Comparison of ENCODE assay signal across 17 cellular contexts in genomic region chr12:96225994-96226399, GRCh38. TPM values are rescaled to one million over a fixed set of nuclear protein-coding genes. Genes with fewer than 3 reads are reported as not detected.
A peak's percentile ranks its signal among the peaks of the same experiment; 100 is the strongest.
DNase-seq lines count a peak whose midpoint lies in the region; ATAC-seq, FAIRE-seq and TF ChIP-seq lines count a peak whose summit lies in the region.
"Had no signal": no experiment of that assay in that cellular context is flagged by ENCODE, and none has a peak within 500 bp of the region (broad histone marks: within the 10 kb centered on the region; RNA-seq: fewer than 3 reads in every experiment).

No MANE protein-coding gene starts in this region.

- H3K9me3 ChIP-seq in heart left ventricle, result no peaks in the 10 kb centered on the region
- H3K9me3 ChIP-seq in heart right ventricle, result no peaks in the 10 kb centered on the region
- no peaks in the 10 kb centered on the region for H3K9me3 ChIP-seq in osteoblast (ENCODE audit: low read depth, low read length)
- H3K9me3 ChIP-seq in vagina, result no peaks in the 10 kb centered on the region
- H3K9me3 ChIP-seq in kidney (ENCODE audit: control insufficient read depth in 1 of 2, low read length in 2 of 2), result no peaks in the 10 kb centered on the region
- H3K9me3 ChIP-seq: BLaER1 treated with 17β-estradiol and CSF1 and Interleukin-3, amounts not matched to agents 10 nM and 100 nM; MG63 had no signal

- WGBS in heart left ventricle, 4 donors, result 58 to 74% (median 65%) methylated on average over 1 of the region's 1 CpG
- WGBS in heart right ventricle, 2 donors, result 67 to 73% methylated on average over 1 of the region's 1 CpG

- no peak for TF ChIP-seq POLR2A in heart left ventricle (IDR thresholded peaks at IDR 0.05)
- no peak for TF ChIP-seq POLR2A in vagina (IDR thresholded peaks at IDR 0.05)

- no peak for DNase-seq in heart left ventricle
- DNase-seq in heart right ventricle, result no peak
- peak; percentile 40 for DNase-seq in fibroblast of pulmonary artery (ENCODE audit: low read depth)
- no peak for DNase-seq in osteoblast (ENCODE audit: insufficient read length, low spot score, missing footprints)
- no peak for DNase-seq in vagina (ENCODE audit: extremely low spot score in 2 of 2)
- no peak for DNase-seq in RCC 7860 (ENCODE audit: low spot score)
- DNase-seq in kidney, result no peak
- DNase-seq: activated CD4-positive, alpha-beta T cell treated with anti-CD3 and anti-CD28 coated beads for 36 hours; activated gamma-delta T cell; foreskin fibroblast; MG63; NCI-H526 treated with DMSO at 0.1 percent for 48 hours; SHP77; substantia nigra had no signal

- intact Hi-C loops in heart left ventricle (cut with DNase I) (no loop called here), heart right ventricle (cut with DNase I) (loop anchor here in 2 of 10 donors (5.0 to 10.0 kb wide), 2 partner anchors 271 to 289 kb away; no protein-coding TSS in a partner anchor), vagina (cut with DNase I) (no loop called here), kidney (cut with DNase I) (no loop called here)

- H3K27ac ChIP-seq in heart left ventricle (peak overlapping the region in 9 of 12 donors; percentile 0 to 63 (median 42)), heart right ventricle (peak overlapping the region in 5 of 10 donors; percentile 13 to 67 (median 54)), osteoblast (ENCODE audit: low read depth, low read length) (peak overlapping the region; percentile 8), vagina (peak overlapping the region; percentile 4), kidney (ENCODE audit: low read depth in 2 of 2, low read length in 2 of 2) (no peak overlapping the region)
- H3K27ac ChIP-seq: BLaER1 treated with 17β-estradiol and CSF1 and Interleukin-3, amounts not matched to agents 10 nM and 100 nM had no signal

- ATAC-seq in heart left ventricle (peak in 1 of 4 donors; percentile 4), heart right ventricle (no peak), HG03342 (IDR thresholded peaks at IDR 0.05; ENCODE audit: unreplicated experiment) (no peak)
- ATAC-seq: activated CD4-positive, alpha-beta T cell treated with anti-CD3 and anti-CD28 coated beads for 36 hours had no signal

- H3K79me2 ChIP-seq in osteoblast (ENCODE audit: insufficient read depth, low read length), result peaks cover 93% of the 10 kb centered on the region

- no peak overlapping the region for H3K9ac ChIP-seq in kidney (ENCODE audit: low read length in 2 of 2)
- H3K9ac ChIP-seq: BLaER1 treated with 17β-estradiol and CSF1 and Interleukin-3, amounts not matched to agents 10 nM and 100 nM had no signal

- H3K4me1 ChIP-seq in heart left ventricle (peaks cover 0 to 58% (median 37%) of the 10 kb centered on the region in 12 donors), heart right ventricle (peaks cover 0 to 84% (median 45%) of the 10 kb centered on the region in 9 donors), osteoblast (ENCODE audit: insufficient read depth, low read length) (peaks cover 6% of the 10 kb centered on the region), vagina (peaks cover 40% of the 10 kb centered on the region), kidney (ENCODE audit: control insufficient read depth in 1 of 2, insufficient read depth in 1 of 2, low read depth in 1 of 2, low read length in 2 of 2) (peaks cover 0 to 4% of the 10 kb centered on the region in 2 donors)

- H2AFZ ChIP-seq in osteoblast (ENCODE audit: low read length), result no peak overlapping the region

- no peak overlapping the region for H3K4me2 ChIP-seq in osteoblast (ENCODE audit: insufficient read depth, low read length)
- H3K4me2 ChIP-seq: BLaER1 treated with 17β-estradiol and CSF1 and Interleukin-3, amounts not matched to agents 10 nM and 100 nM had no signal

- peaks cover 0 to 54% (median 17%) of the 10 kb centered on the region in 9 donors for H3K36me3 ChIP-seq in heart left ventricle
- H3K36me3 ChIP-seq in heart right ventricle, result peaks cover 0 to 84% (median 0%) of the 10 kb centered on the region in 9 donors
- peaks cover 32% of the 10 kb centered on the region for H3K36me3 ChIP-seq in osteoblast (ENCODE audit: insufficient read depth, low read length)
- peaks cover 0 to 19% of the 10 kb centered on the region in 2 donors for H3K36me3 ChIP-seq in vagina
- peaks cover 0 to 8% of the 10 kb centered on the region in 2 donors for H3K36me3 ChIP-seq in kidney (ENCODE audit: control insufficient read depth in 1 of 2, insufficient read depth in 2 of 2, low read length in 2 of 2)

- H4K20me1 ChIP-seq in osteoblast (ENCODE audit: insufficient read depth, low read length), result no peaks in the 10 kb centered on the region

- H3K4me3 ChIP-seq in heart left ventricle, result no peak overlapping the region
- no peak overlapping the region for H3K4me3 ChIP-seq in heart right ventricle
- no peak overlapping the region for H3K4me3 ChIP-seq in fibroblast of pulmonary artery (replicated peaks; ENCODE audit: low read depth, low read length)
- no peak overlapping the region for H3K4me3 ChIP-seq in osteoblast (ENCODE audit: insufficient read depth, low read length)
- no peak overlapping the region for H3K4me3 ChIP-seq in vagina
- H3K4me3 ChIP-seq in kidney (ENCODE audit: low read length in 2 of 2), result no peak overlapping the region
- H3K4me3 ChIP-seq: BLaER1 treated with 17β-estradiol and CSF1 and Interleukin-3, amounts not matched to agents 10 nM and 100 nM; MG63 had no signal

- no peak for TF ChIP-seq CTCF in heart left ventricle (IDR thresholded peaks at IDR 0.05)
- no peak for TF ChIP-seq CTCF in heart right ventricle (IDR thresholded peaks at IDR 0.05)
- TF ChIP-seq CTCF in fibroblast of pulmonary artery (IDR thresholded peaks at IDR 0.05; ENCODE audit: low read length, missing control alignments), result no peak
- TF ChIP-seq CTCF in osteoblast (IDR thresholded peaks at IDR 0.05; ENCODE audit: extremely low read depth, low read depth, low read length), result no peak
- no peak for TF ChIP-seq CTCF in vagina (IDR thresholded peaks at IDR 0.05)
- no peak for TF ChIP-seq CTCF in kidney (IDR thresholded peaks at IDR 0.05; ENCODE audit: borderline replicate concordance, extremely low read depth, insufficient read depth)

- H3K27me3 ChIP-seq in heart left ventricle, result no peaks in the 10 kb centered on the region
- H3K27me3 ChIP-seq in heart right ventricle, result no peaks in the 10 kb centered on the region
- H3K27me3 ChIP-seq in osteoblast (ENCODE audit: insufficient read depth, low read length), result no peaks in the 10 kb centered on the region
- H3K27me3 ChIP-seq in vagina, result no peaks in the 10 kb centered on the region
- H3K27me3 ChIP-seq: BLaER1 treated with 17β-estradiol and CSF1 and Interleukin-3, amounts not matched to agents 10 nM and 100 nM; MG63 had no signal

- FAIRE-seq in RCC 7860 (lab: Jason Lieb, UNC) (no peak), kidney (lab: Jason Lieb, UNC) (no peak)
- FAIRE-seq: GM18507 had no signal

RNA-seq across cellular contexts. Expression of gene ELK3, which starts 31.8 kb away (rescaled TPM):
- total RNA-seq in heart left ventricle, result 10 to 100 TPM; 14.3 to 42.3 (median 18.6) TPM
- 10 to 100 TPM in 1 of 2 donors, 1 to 10 TPM in 1; 5.7 to 20.7 TPM for polyA plus RNA-seq in heart left ventricle
- total RNA-seq in heart right ventricle, result 10 to 100 TPM; 11.7 to 33.0 (median 22.3) TPM
- polyA plus RNA-seq in heart right ventricle, result 10 to 100 TPM in 1 of 2 donors, 1 to 10 TPM in 1; 6.6 to 14.8 TPM
- total RNA-seq in osteoblast, result 27.5 and 30.1 TPM in 2 replicates
- 39.5 TPM for total RNA-seq in vagina
- total RNA-seq in kidney, result 59.5 TPM
- polyA plus RNA-seq in kidney (ENCODE audit: insufficient read depth, low read depth, low replicate concordance), result 10.5 TPM

Comparison
In these comparisons a context has a peak if more than half of its experiments do, and no peak if none do; other contexts are left out.
1. H3K27ac ChIP-seq: peak in heart left ventricle (9 of 12), osteoblast (single experiment) and vagina (single experiment); none in kidney (0 of 2).